1 cellular context compared by ENCODE assay signal in the genomic region with DNA sequence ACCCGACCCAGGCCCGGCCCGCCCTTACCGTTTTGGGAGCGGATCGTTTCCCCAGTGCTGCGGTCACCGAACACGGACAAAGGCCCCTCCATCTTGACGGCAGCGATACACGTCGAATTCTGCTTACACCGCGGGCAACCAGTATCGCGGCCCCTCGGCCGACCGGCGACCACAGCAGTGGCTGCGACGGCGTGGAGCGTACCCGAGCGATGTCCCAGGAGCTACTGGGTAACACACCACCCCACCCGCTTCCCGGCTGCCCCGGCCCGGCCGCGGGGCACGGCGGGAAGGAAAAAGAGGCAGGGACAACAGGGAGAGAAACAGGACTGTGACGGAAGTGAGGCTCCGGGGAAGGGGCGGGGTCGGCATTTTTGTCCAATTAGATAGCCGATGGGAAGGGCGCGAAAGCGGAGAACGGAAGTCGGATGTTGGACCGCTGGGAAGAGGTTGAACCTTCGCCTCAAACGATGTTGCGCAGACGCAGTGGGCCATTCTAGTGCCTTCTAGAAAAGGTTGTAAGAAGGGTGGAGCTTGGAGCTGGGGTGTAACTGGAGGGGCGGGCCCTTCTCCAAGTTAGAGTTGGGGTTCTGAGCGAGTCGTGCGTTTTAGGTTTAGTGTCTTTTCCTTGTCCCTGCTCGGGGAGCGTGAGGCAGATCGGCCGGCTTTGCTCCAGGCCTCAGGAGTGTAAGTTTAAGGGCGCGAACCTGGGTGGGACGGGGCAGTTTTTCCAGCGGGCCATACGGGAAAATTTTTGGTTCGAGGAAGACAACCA.
TF ChIP-seq lines count a peak whose summit lies in the region.

A gene (minus strand): TSS at position 226 of the 772 bp plus-strand sequence. CDS start 134 bp downstream, at position 92.

TF ChIP-seq in K562, 482 proteins besides CTCF, POLR2A, EP300 and RAD21 (continued from another document and continues in another):
- TF ChIP-seq, protein P1, sequence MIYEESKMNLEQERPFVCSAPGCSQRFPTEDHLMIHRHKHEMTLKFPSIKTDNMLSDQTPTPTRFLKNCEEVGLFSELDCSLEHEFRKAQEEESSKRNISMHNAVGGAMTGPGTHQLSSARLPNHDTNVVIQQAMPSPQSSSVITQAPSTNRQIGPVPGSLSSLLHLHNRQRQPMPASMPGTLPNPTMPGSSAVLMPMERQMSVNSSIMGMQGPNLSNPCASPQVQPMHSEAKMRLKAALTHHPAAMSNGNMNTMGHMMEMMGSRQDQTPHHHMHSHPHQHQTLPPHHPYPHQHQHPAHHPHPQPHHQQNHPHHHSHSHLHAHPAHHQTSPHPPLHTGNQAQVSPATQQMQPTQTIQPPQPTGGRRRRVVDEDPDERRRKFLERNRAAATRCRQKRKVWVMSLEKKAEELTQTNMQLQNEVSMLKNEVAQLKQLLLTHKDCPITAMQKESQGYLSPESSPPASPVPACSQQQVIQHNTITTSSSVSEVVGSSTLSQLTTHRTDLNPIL (CRISPR knock-in tag; IDR thresholded peaks at IDR 0.05): no peak
- TF ChIP-seq HDAC3 (IDR thresholded peaks at IDR 0.05; ENCODE audit: borderline replicate concordance, partially characterized antibody) (no peak), TAF9B (IDR thresholded peaks at IDR 0.05; ENCODE audit: partially characterized antibody) (peak; percentile 92), PML (IDR thresholded peaks at IDR 0.05; ENCODE audit: low read length) (peak; percentile 85), EHMT2 (IDR thresholded peaks at IDR 0.05) (no peak), U2AF1 (optimal IDR thresholded peaks at IDR 0.05; ENCODE audit: low read depth, low read length) (no peak), TRIM28 (IDR thresholded peaks at IDR 0.05) (peak; percentile 50; the same call in 1 of the 2 replicates), FOXK1 (CRISPR knock-in tag; IDR thresholded peaks at IDR 0.05; ENCODE audit: borderline replicate concordance) (peak; percentile 58; the same call in 1 of the 2 replicates), PHF21A (IDR thresholded peaks at IDR 0.05; ENCODE audit: borderline replicate concordance, low read depth) (0 out of 2 replicates have a peak, but pooled peaks have one; percentile 18), ATF7 (IDR thresholded peaks at IDR 0.05) (peak; percentile 69; the same call in 1 of the 2 replicates), POLR2G (IDR thresholded peaks at IDR 0.05; ENCODE audit: low read depth, low read length) (peak; percentile 99), SREBF1 (IDR thresholded peaks at IDR 0.05; ENCODE audit: borderline replicate concordance, low read depth, low read length) (peak; percentile 34; the same call in 1 of the 2 replicates), MXI1 (IDR thresholded peaks at IDR 0.05; ENCODE audit: low read depth, low read length) (peak; percentile 47; the same call in 1 of the 2 replicates)
- TF ChIP-seq, protein P2, sequence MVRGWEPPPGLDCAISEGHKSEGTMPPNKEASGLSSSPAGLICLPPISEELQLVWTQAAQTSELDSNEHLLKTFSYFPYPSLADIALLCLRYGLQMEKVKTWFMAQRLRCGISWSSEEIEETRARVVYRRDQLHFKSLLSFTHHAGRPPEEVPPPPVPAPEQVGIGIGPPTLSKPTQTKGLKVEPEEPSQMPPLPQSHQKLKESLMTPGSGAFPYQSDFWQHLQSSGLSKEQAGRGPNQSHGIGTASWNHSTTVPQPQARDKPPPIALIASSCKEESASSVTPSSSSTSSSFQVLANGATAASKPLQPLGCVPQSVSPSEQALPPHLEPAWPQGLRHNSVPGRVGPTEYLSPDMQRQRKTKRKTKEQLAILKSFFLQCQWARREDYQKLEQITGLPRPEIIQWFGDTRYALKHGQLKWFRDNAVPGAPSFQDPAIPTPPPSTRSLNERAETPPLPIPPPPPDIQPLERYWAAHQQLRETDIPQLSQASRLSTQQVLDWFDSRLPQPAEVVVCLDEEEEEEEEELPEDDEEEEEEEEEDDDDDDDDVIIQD (CRISPR knock-in tag; IDR thresholded peaks at IDR 0.05): 0 out of 2 replicates have a peak, but pooled peaks have one; percentile 38
- TF ChIP-seq, protein P3, sequence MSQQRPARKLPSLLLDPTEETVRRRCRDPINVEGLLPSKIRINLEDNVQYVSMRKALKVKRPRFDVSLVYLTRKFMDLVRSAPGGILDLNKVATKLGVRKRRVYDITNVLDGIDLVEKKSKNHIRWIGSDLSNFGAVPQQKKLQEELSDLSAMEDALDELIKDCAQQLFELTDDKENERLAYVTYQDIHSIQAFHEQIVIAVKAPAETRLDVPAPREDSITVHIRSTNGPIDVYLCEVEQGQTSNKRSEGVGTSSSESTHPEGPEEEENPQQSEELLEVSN (IDR thresholded peaks at IDR 0.05; ENCODE audit: borderline replicate concordance in 1 of 2, extremely low read depth in 1 of 2, insufficient read depth in 1 of 2, insufficient read length in 1 of 2, low read depth in 1 of 2, low read length in 1 of 2, poor library complexity in 1 of 2, severe bottlenecking in 1 of 2): peak; percentile 43 to 80
- TF ChIP-seq, protein P4, sequence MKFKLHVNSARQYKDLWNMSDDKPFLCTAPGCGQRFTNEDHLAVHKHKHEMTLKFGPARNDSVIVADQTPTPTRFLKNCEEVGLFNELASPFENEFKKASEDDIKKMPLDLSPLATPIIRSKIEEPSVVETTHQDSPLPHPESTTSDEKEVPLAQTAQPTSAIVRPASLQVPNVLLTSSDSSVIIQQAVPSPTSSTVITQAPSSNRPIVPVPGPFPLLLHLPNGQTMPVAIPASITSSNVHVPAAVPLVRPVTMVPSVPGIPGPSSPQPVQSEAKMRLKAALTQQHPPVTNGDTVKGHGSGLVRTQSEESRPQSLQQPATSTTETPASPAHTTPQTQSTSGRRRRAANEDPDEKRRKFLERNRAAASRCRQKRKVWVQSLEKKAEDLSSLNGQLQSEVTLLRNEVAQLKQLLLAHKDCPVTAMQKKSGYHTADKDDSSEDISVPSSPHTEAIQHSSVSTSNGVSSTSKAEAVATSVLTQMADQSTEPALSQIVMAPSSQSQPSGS (CRISPR knock-in tag; IDR thresholded peaks at IDR 0.05): no peak
- TF ChIP-seq, protein P5, sequence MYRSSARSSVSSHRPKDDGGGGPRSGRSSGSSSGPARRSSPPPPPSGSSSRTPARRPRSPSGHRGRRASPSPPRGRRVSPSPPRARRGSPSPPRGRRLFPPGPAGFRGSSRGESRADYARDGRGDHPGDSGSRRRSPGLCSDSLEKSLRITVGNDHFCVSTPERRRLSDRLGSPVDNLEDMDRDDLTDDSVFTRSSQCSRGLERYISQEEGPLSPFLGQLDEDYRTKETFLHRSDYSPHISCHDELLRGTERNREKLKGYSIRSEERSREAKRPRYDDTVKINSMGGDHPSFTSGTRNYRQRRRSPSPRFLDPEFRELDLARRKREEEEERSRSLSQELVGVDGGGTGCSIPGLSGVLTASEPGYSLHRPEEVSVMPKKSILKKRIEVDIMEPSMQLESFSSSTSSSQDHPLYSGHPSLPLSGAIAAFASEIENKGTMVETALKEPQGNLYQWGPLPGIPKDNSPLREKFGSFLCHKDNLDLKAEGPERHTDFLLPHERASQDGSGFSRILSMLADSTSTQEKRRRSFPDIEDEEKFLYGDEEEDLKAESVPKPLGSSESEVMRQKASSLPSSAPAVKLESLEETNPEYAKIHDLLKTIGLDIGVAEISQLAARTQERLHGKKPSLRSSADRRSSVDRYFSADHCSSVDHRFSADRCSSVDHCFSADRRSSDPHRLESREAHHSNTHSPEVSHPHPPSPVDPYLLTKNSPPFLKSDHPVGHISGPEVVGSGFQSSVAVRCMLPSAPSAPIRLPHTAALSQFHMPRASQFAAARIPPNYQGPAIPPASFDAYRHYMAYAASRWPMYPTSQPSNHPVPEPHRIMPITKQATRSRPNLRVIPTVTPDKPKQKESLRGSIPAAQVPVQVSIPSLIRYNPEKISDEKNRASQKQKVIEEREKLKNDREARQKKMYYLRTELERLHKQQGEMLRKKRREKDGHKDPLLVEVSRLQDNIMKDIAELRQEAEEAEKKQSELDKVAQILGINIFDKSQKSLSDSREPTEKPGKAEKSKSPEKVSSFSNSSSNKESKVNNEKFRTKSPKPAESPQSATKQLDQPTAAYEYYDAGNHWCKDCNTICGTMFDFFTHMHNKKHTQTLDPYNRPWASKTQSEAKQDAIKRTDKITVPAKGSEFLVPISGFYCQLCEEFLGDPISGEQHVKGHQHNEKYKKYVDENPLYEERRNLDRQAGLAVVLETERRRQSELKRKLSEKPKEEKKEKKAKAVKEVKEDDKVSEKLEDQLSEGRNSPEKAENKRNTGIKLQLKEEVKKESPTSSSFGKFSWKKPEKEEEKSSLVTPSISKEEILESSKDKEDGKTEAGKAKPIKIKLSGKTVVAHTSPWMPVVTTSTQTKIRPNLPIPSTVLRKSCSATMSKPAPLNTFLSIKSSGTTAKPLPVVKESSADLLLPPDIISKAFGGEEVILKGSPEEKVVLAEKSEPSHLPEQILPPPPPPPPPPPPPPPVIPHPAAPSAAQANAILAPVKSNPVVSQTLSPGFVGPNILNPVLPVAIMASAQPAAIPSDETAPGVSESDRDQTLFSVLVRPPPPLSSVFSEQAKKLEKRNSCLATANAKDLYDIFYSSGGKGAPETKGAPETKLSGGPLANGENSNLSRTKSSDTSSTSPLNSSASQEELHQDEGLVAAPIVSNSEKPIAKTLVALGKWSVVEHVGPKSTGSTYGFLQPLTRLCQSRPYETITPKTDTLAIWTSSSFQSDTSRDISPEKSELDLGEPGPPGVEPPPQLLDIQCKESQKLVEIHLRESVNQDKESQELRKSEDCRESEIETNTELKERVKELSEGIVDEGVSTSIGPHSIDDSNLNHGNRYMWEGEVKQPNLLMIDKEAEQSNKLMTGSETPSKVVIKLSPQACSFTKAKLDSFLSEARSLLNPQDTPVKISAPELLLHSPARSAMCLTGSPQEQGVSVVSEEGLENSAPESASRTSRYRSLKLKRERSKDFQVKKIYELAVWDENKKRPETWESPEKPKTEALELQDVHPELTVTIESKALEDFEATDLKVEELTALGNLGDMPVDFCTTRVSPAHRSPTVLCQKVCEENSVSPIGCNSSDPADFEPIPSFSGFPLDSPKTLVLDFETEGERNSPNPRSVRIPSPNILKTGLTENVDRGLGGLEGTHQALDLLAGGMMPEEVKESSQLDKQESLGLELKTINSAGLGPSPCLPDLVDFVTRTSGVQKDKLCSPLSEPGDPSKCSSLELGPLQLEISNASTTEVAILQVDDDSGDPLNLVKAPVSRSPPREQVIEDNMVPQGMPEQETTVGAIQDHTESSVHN (IDR thresholded peaks at IDR 0.05; ENCODE audit: borderline replicate concordance in 1 of 2, low read depth in 1 of 2): no peak
- TF ChIP-seq, protein P6, sequence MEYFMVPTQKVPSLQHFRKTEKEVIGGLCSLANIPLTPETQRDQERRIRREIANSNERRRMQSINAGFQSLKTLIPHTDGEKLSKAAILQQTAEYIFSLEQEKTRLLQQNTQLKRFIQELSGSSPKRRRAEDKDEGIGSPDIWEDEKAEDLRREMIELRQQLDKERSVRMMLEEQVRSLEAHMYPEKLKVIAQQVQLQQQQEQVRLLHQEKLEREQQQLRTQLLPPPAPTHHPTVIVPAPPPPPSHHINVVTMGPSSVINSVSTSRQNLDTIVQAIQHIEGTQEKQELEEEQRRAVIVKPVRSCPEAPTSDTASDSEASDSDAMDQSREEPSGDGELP (CRISPR knock-in tag; IDR thresholded peaks at IDR 0.05; ENCODE audit: borderline replicate concordance): peak; percentile 76
- TF ChIP-seq, protein P7, sequence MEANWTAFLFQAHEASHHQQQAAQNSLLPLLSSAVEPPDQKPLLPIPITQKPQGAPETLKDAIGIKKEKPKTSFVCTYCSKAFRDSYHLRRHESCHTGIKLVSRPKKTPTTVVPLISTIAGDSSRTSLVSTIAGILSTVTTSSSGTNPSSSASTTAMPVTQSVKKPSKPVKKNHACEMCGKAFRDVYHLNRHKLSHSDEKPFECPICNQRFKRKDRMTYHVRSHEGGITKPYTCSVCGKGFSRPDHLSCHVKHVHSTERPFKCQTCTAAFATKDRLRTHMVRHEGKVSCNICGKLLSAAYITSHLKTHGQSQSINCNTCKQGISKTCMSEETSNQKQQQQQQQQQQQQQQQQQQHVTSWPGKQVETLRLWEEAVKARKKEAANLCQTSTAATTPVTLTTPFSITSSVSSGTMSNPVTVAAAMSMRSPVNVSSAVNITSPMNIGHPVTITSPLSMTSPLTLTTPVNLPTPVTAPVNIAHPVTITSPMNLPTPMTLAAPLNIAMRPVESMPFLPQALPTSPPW (CRISPR knock-in tag; IDR thresholded peaks at IDR 0.05): peak; percentile 95
- TF ChIP-seq, protein P8, sequence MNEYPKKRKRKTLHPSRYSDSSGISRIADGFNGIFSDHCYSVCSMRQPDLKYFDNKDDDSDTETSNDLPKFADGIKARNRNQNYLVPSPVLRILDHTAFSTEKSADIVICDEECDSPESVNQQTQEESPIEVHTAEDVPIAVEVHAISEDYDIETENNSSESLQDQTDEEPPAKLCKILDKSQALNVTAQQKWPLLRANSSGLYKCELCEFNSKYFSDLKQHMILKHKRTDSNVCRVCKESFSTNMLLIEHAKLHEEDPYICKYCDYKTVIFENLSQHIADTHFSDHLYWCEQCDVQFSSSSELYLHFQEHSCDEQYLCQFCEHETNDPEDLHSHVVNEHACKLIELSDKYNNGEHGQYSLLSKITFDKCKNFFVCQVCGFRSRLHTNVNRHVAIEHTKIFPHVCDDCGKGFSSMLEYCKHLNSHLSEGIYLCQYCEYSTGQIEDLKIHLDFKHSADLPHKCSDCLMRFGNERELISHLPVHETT (CRISPR knock-in tag; conservative IDR thresholded peaks at IDR 0.05 in 1 of 2, IDR thresholded peaks at IDR 0.05 in 1 of 2): peak in 1 of 2 experiments; percentile 59; a peak in 2 of 4 replicates
- TF ChIP-seq, protein P9, sequence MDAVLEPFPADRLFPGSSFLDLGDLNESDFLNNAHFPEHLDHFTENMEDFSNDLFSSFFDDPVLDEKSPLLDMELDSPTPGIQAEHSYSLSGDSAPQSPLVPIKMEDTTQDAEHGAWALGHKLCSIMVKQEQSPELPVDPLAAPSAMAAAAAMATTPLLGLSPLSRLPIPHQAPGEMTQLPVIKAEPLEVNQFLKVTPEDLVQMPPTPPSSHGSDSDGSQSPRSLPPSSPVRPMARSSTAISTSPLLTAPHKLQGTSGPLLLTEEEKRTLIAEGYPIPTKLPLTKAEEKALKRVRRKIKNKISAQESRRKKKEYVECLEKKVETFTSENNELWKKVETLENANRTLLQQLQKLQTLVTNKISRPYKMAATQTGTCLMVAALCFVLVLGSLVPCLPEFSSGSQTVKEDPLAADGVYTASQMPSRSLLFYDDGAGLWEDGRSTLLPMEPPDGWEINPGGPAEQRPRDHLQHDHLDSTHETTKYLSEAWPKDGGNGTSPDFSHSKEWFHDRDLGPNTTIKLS (IDR thresholded peaks at IDR 0.05; ENCODE audit: borderline replicate concordance, low read depth): peak; percentile 29; the same call in 1 of the 2 replicates
- TF ChIP-seq, protein P10, sequence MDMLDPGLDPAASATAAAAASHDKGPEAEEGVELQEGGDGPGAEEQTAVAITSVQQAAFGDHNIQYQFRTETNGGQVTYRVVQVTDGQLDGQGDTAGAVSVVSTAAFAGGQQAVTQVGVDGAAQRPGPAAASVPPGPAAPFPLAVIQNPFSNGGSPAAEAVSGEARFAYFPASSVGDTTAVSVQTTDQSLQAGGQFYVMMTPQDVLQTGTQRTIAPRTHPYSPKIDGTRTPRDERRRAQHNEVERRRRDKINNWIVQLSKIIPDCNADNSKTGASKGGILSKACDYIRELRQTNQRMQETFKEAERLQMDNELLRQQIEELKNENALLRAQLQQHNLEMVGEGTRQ (CRISPR knock-in tag; IDR thresholded peaks at IDR 0.05): no peak
- TF ChIP-seq, protein P11, sequence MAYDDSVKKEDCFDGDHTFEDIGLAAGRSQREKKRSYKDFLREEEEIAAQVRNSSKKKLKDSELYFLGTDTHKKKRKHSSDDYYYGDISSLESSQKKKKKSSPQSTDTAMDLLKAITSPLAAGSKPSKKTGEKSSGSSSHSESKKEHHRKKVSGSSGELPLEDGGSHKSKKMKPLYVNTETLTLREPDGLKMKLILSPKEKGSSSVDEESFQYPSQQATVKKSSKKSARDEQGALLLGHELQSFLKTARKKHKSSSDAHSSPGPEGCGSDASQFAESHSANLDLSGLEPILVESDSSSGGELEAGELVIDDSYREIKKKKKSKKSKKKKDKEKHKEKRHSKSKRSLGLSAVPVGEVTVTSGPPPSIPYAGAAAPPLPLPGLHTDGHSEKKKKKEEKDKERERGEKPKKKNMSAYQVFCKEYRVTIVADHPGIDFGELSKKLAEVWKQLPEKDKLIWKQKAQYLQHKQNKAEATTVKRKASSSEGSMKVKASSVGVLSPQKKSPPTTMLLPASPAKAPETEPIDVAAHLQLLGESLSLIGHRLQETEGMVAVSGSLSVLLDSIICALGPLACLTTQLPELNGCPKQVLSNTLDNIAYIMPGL (CRISPR knock-in tag; IDR thresholded peaks at IDR 0.05): peak; percentile 53; the same call in 1 of the 2 replicates
